ENCODE assay signal across 14 cellular contexts in genomic region chr7:156942708-156943090, GRCh38. TPM values are rescaled to one million over a fixed set of nuclear protein-coding genes. Genes with fewer than 3 reads are reported as not detected.
DNase-seq lines count a peak whose midpoint lies in the region; ATAC-seq, FAIRE-seq and TF ChIP-seq lines count a peak whose summit lies in the region.
"Had no signal": no experiment of that assay in that cellular context is flagged by ENCODE, and none has a peak within 500 bp of the region (broad histone marks: within the 10 kb centered on the region; RNA-seq: fewer than 3 reads in every experiment).

No MANE protein-coding gene starts in this region.

- H3K9me3 ChIP-seq in BLaER1: peaks cover 45% of the 10 kb centered on the region
- H3K9me3 ChIP-seq in HepG2 (ENCODE audit: low read length): no peaks in the 10 kb centered on the region

- H3K27me3 ChIP-seq in BLaER1: peaks cover 50% of the 10 kb centered on the region
- peaks cover 9 to 29% of the 10 kb centered on the region in 2 experiments; a peak in 4 of 5 replicates for H3K27me3 ChIP-seq in HepG2 (ENCODE audit: control insufficient read depth in 1 of 2, insufficient read depth in 2 of 2, low read length in 2 of 2)

- peak; percentile 59 to 84 for ATAC-seq in activated naive CD4-positive, alpha-beta T cell treated with anti-CD3 and anti-CD28 coated beads, Interleukin-2, amount 50 U/mL, for 72 hours
- ATAC-seq in HepG2 (peak; percentile 65), GM19397 (IDR thresholded peaks at IDR 0.05; ENCODE audit: unreplicated experiment) (no peak), GM21360 (IDR thresholded peaks at IDR 0.05; ENCODE audit: unreplicated experiment) (no peak)

- POLR2A ChIA-PET in HepG2 (lab: Yijun Ruan, JAX): no interaction called here

- intact Hi-C loops in HepG2 (cut with micrococcal nuclease; ENCODE audit: unreplicated experiment): no loop called here

- H4K20me1 ChIP-seq in BLaER1: no peaks in the 10 kb centered on the region
- no peaks in the 10 kb centered on the region for H4K20me1 ChIP-seq in HepG2 (ENCODE audit: insufficient read depth, low read length)

- WGBS in HepG2 (ENCODE audit: low lambda C conversion rate): 65% methylated on average over 7 of the region's 24 CpGs

- no peak for DNase-seq in GM12865 (ENCODE audit: low read depth)
- no peak for DNase-seq in activated naive CD4-positive, alpha-beta T cell treated with anti-CD3 and anti-CD28 coated beads, Interleukin-2, amount 50 U/mL, for 72 hours (ENCODE audit: low spot score in 2 of 2)
- DNase-seq in HepG2 (ENCODE audit: low spot score): no peak
- no peak for DNase-seq in MV-4-11 (lab: John Stamatoyannopoulos, UW)
- no peak for DNase-seq in HK-2 (ENCODE audit: unreplicated experiment)
- DNase-seq: activated gamma-delta T cell treated with Interleukin-2 at 50 U/mL for 16 hours, foreskin melanocyte, left colon, NCI-H345, nucleus accumbens had no signal

- H3K9me3 Mint-ChIP-seq in activated naive CD4-positive, alpha-beta T cell treated with anti-CD3 and anti-CD28 coated beads, Interleukin-2, amount 50 U/mL, for 72 hours: peaks cover 7 to 10% of the 10 kb centered on the region in 2 donors

- H3K4me2 ChIP-seq in BLaER1: no peak overlapping the region
- peak overlapping the region; percentile 95 for H3K4me2 ChIP-seq in HepG2 (ENCODE audit: low read depth, low read length)
- H3K4me2 ChIP-seq: BLaER1 treated with 17β-estradiol and CSF1 and Interleukin-3, amounts not matched to agents 10 nM and 100 nM had no signal

- H3K4me1 ChIP-seq in BLaER1: no peaks in the 10 kb centered on the region
- H3K4me1 ChIP-seq in HepG2 (ENCODE audit: insufficient read depth, low read length): peaks cover 28% of the 10 kb centered on the region

- no peak for TF ChIP-seq EP300 in HepG2 (IDR thresholded peaks at IDR 0.05; ENCODE audit: low read depth in 2 of 2, low read length in 2 of 2)
- no peak for TF ChIP-seq EP300 in HepG2 (CRISPR knock-in tag; IDR thresholded peaks at IDR 0.05; ENCODE audit: borderline replicate concordance)

- no TSS peak for BruUV-seq in HepG2 (replicated peaks; lab: Mats Ljungman, UMichigan)

- H3K79me2 ChIP-seq in HepG2 (ENCODE audit: insufficient read depth, low read length): no peaks in the 10 kb centered on the region

- TF ChIP-seq POLR2A in HepG2 (IDR thresholded peaks at IDR 0.05; ENCODE audit: insufficient read depth in 1 of 2, low read depth in 2 of 2, low read length in 2 of 2): no peak

- CTCF ChIA-PET in HepG2 (lab: Yijun Ruan, JAX; ENCODE audit: low intra/inter-chr PET ratio, low total read pairs): no interaction called here

- H3K4me3 ChIP-seq in BLaER1 (0 out of 2 replicates have a peak overlapping the region, but pooled peaks have one; percentile 5), GM12865 (ENCODE audit: low read depth, low read length) (peak overlapping the region; percentile 10; the same call in 1 of the 2 replicates), HepG2 (replicated peaks in 1 of 3; ENCODE audit: insufficient read depth in 1 of 3, low read depth in 2 of 3, low read length in 3 of 3) (peak overlapping the region; percentile 37 to 71 (median 40); a peak in 5 of 6 replicates)
- H3K4me3 ChIP-seq: BLaER1 treated with 17β-estradiol and CSF1 and Interleukin-3, amounts not matched to agents 10 nM and 100 nM had no signal

- H3K27ac ChIP-seq in BLaER1 (no peak overlapping the region), HepG2 (ENCODE audit: extremely low read length, insufficient read depth, low read length) (no peak overlapping the region)
- H3K27ac ChIP-seq: BLaER1 treated with 17β-estradiol and CSF1 and Interleukin-3, amounts not matched to agents 10 nM and 100 nM had no signal

- H3K9ac ChIP-seq in BLaER1 (no peak overlapping the region), HepG2 (ENCODE audit: insufficient read depth, low read depth, low read length) (peak overlapping the region; percentile 28; the same call in 1 of the 2 replicates)
- H3K9ac ChIP-seq: BLaER1 treated with 17β-estradiol and CSF1 and Interleukin-3, amounts not matched to agents 10 nM and 100 nM had no signal

- in situ Hi-C loops in HepG2 (cut with HindIII; ENCODE audit: extremely low pct_ligation_motif_present, low pct_unique_long_range_greater_than_20kb): no loop called here

- no peak overlapping the region for H2AFZ ChIP-seq in HepG2 (ENCODE audit: low read length)

- TF ChIP-seq RAD21 in HepG2 (CRISPR knock-in tag; IDR thresholded peaks at IDR 0.05): no peak

- peaks cover 19 to 22% of the 10 kb centered on the region in 2 donors for H3K36me3 Mint-ChIP-seq in activated naive CD4-positive, alpha-beta T cell treated with anti-CD3 and anti-CD28 coated beads, Interleukin-2, amount 50 U/mL, for 72 hours

- FAIRE-seq in HepG2 (lab: Jason Lieb, UNC): no peak

- TF ChIP-seq CTCF in GM12865 (IDR thresholded peaks at IDR 0.05; ENCODE audit: insufficient read depth, low read depth, low read length, missing control alignments) (no peak), HepG2 (CRISPR knock-in tag; IDR thresholded peaks at IDR 0.05) (no peak)

- H3K36me3 ChIP-seq in BLaER1: no peaks in the 10 kb centered on the region
- no peaks in the 10 kb centered on the region for H3K36me3 ChIP-seq in HepG2 (replicated peaks in 1 of 2; ENCODE audit: control insufficient read depth in 1 of 2, insufficient read depth in 2 of 2, low read length in 2 of 2)
- H3K36me3 ChIP-seq: BLaER1 treated with 17β-estradiol and CSF1 and Interleukin-3, amounts not matched to agents 10 nM and 100 nM had no signal

- peak overlapping the region; percentile 44 to 67 for H3K27ac Mint-ChIP-seq in activated naive CD4-positive, alpha-beta T cell treated with anti-CD3 and anti-CD28 coated beads, Interleukin-2, amount 50 U/mL, for 72 hours

TF ChIP-seq in HepG2, 621 proteins besides CTCF, POLR2A, EP300 and RAD21 (continues in another document):
- TF ChIP-seq SOX6 (IDR thresholded peaks at IDR 0.05) (no peak), SOX6 (CRISPR knock-in tag; IDR thresholded peaks at IDR 0.05) (no peak), ZNF572 (CRISPR knock-in tag; IDR thresholded peaks at IDR 0.05) (0 out of 2 replicates have a peak, but pooled peaks have one; percentile 12), KDM2A (CRISPR knock-in tag; IDR thresholded peaks at IDR 0.05; ENCODE audit: borderline replicate concordance, low read depth) (0 out of 2 replicates have a peak, but pooled peaks have one; percentile 9), MXD4 (CRISPR knock-in tag; IDR thresholded peaks at IDR 0.05) (peak; percentile 8; the same call in 1 of the 2 replicates), ZNF713 (CRISPR knock-in tag; IDR thresholded peaks at IDR 0.05) (no peak)

RNA-seq across cellular contexts. Expression of gene NOM1, which starts 6.8 kb away (rescaled TPM):
- 10 to 100 TPM; 29.2 to 45.2 TPM for total RNA-seq in activated naive CD4-positive, alpha-beta T cell treated with anti-CD3 and anti-CD28 coated beads, Interleukin-2, amount 50 U/mL, for 72 hours
- total RNA-seq in HepG2 (2016; rRNA removed; fragmentation: Illumina TruSeq; extraction: Trizol): 17.3 and 26.2 TPM in 2 replicates
- 19.4 and 19.6 TPM in 2 replicates for total RNA-seq in HepG2 (2016; cell fraction: cytosol; rRNA removed; fragmentation: Illumina TruSeq; extraction: Trizol; ENCODE audit: low read depth)
- 17.8 and 29.8 TPM in 2 replicates for total RNA-seq in HepG2 (2016; cell fraction: insoluble cytoplasmic fraction; rRNA removed; fragmentation: Illumina TruSeq; extraction: Trizol)
- total RNA-seq in HepG2 (2016; cell fraction: membrane; rRNA removed; fragmentation: Illumina TruSeq; extraction: Trizol): 9.5 and 9.7 TPM in 2 replicates
- total RNA-seq in HepG2 (2016; cell fraction: nucleus; rRNA removed; fragmentation: Illumina TruSeq; extraction: Trizol): 38.8 and 47.6 TPM in 2 replicates
- polyA plus RNA-seq in HepG2 (2011; rRNA removed): 14.0 and 14.2 TPM in 2 replicates
- 3.9 and 4.6 TPM in 2 replicates for polyA plus RNA-seq in HepG2 (2011; cell fraction: cytosol; rRNA removed)
- polyA plus RNA-seq in HepG2 (2011; cell fraction: nucleus; rRNA removed): 31.2 and 37.8 TPM in 2 replicates
- polyA plus RNA-seq in HepG2 (2012): 12.8 and 13.3 TPM in 2 replicates
- 0.77 and 1.1 TPM in 2 replicates for polyA plus RNA-seq in HepG2 (2016; cell fraction: cytosol; fragmentation: Illumina TruSeq; extraction: Trizol; ENCODE audit: low read depth)
- polyA plus RNA-seq in HepG2 (2016; cell fraction: insoluble cytoplasmic fraction; fragmentation: Illumina TruSeq; extraction: Trizol; ENCODE audit: low read depth): 13.4 and 13.7 TPM in 2 replicates
- 2.3 and 2.8 TPM in 2 replicates for polyA plus RNA-seq in HepG2 (2016; cell fraction: membrane; fragmentation: Illumina TruSeq; extraction: Trizol; ENCODE audit: low read depth)
- polyA plus RNA-seq in HepG2 (2016; cell fraction: nucleus; fragmentation: Illumina TruSeq; extraction: Trizol; ENCODE audit: insufficient read depth, low read depth): 57.7 and 61.6 TPM in 2 replicates
- polyA minus RNA-seq in HepG2 (2011; rRNA and poly(A)+ RNA removed; ENCODE audit: low replicate concordance): 25.8 and 45.7 TPM in 2 replicates
- polyA minus RNA-seq in HepG2 (2011; cell fraction: cytosol; rRNA and poly(A)+ RNA removed): 5.3 and 6.9 TPM in 2 replicates
- polyA minus RNA-seq in HepG2 (2011; cell fraction: nucleus; rRNA and poly(A)+ RNA removed): 44.3 and 51.8 TPM in 2 replicates

RNA-seq across cellular contexts. Expression of gene LMBR1, which starts 49.7 kb away (rescaled TPM):
- 10 to 100 TPM; 28.3 to 52.4 TPM for total RNA-seq in activated naive CD4-positive, alpha-beta T cell treated with anti-CD3 and anti-CD28 coated beads, Interleukin-2, amount 50 U/mL, for 72 hours
- 30.4 and 39.6 TPM in 2 replicates for total RNA-seq in HepG2 (2016; rRNA removed; fragmentation: Illumina TruSeq; extraction: Trizol)
- total RNA-seq in HepG2 (2016; cell fraction: cytosol; rRNA removed; fragmentation: Illumina TruSeq; extraction: Trizol; ENCODE audit: low read depth): 32.2 and 34.5 TPM in 2 replicates
- 31.7 and 39.8 TPM in 2 replicates for total RNA-seq in HepG2 (2016; cell fraction: insoluble cytoplasmic fraction; rRNA removed; fragmentation: Illumina TruSeq; extraction: Trizol)
- total RNA-seq in HepG2 (2016; cell fraction: membrane; rRNA removed; fragmentation: Illumina TruSeq; extraction: Trizol): 35.2 and 35.7 TPM in 2 replicates
- total RNA-seq in HepG2 (2016; cell fraction: nucleus; rRNA removed; fragmentation: Illumina TruSeq; extraction: Trizol): 74.2 and 80.7 TPM in 2 replicates
- 18.7 and 20.9 TPM in 2 replicates for polyA plus RNA-seq in HepG2 (2011; rRNA removed)
- polyA plus RNA-seq in HepG2 (2011; cell fraction: cytosol; rRNA removed): 14.8 and 17.5 TPM in 2 replicates
- polyA plus RNA-seq in HepG2 (2011; cell fraction: nucleus; rRNA removed): 48.7 and 53.2 TPM in 2 replicates
- 16.2 and 18.9 TPM in 2 replicates for polyA plus RNA-seq in HepG2 (2012)
- polyA plus RNA-seq in HepG2 (2016; cell fraction: cytosol; fragmentation: Illumina TruSeq; extraction: Trizol; ENCODE audit: low read depth): 6.0 and 6.1 TPM in 2 replicates
- polyA plus RNA-seq in HepG2 (2016; cell fraction: insoluble cytoplasmic fraction; fragmentation: Illumina TruSeq; extraction: Trizol; ENCODE audit: low read depth): 24.4 and 27.6 TPM in 2 replicates
- polyA plus RNA-seq in HepG2 (2016; cell fraction: membrane; fragmentation: Illumina TruSeq; extraction: Trizol; ENCODE audit: low read depth): 16.2 and 17.5 TPM in 2 replicates
- 38.6 and 52.3 TPM in 2 replicates for polyA plus RNA-seq in HepG2 (2016; cell fraction: nucleus; fragmentation: Illumina TruSeq; extraction: Trizol; ENCODE audit: insufficient read depth, low read depth)
- 52.9 and 78.7 TPM in 2 replicates for polyA minus RNA-seq in HepG2 (2011; rRNA and poly(A)+ RNA removed; ENCODE audit: low replicate concordance)
- polyA minus RNA-seq in HepG2 (2011; cell fraction: cytosol; rRNA and poly(A)+ RNA removed): 24.6 and 26.7 TPM in 2 replicates
- 160 and 168 TPM in 2 replicates for polyA minus RNA-seq in HepG2 (2011; cell fraction: nucleus; rRNA and poly(A)+ RNA removed)

Comparison
In these comparisons a context has a peak if more than half of its experiments do, and no peak if none do; other contexts are left out.
1. ATAC-seq: peak in activated naive CD4-positive, alpha-beta T cell treated with anti-CD3 and anti-CD28 coated beads, Interleukin-2, amount 50 U/mL, for 72 hours (2 of 2) and HepG2 (single experiment); none in GM19397 (single experiment) and GM21360 (single experiment).
2. Peak in every context shown above with its lines, with median percentiles within 50 percentile points of each other: H3K4me3 ChIP-seq.